9 cellular contexts compared by ENCODE assay signal in genomic region chr17:55356440-55357328, GRCh38.
DNase-seq lines count a peak whose midpoint lies in the region; ATAC-seq, FAIRE-seq and TF ChIP-seq lines count a peak whose summit lies in the region.
"Had no signal": no experiment of that assay in that cellular context is flagged by ENCODE, and none has a peak within 500 bp of the region (broad histone marks: within the 10 kb centered on the region; RNA-seq: fewer than 3 reads in every experiment).

No MANE protein-coding gene starts in this region.

- H3K79me2 ChIP-seq in H1 (ENCODE audit: control insufficient read depth in 1 of 2, insufficient read depth in 2 of 2, low read length in 2 of 2): no peaks in the 10 kb centered on the region

- H3K4me3 Mint-ChIP-seq in activated CD4-positive, alpha-beta memory T cell treated with anti-CD3 and anti-CD28 coated beads, Interleukin-2, amount 10 ng/mL, durations not matched to agents 7 days and 5 days: no peak overlapping the region
- no peak overlapping the region for H3K4me3 Mint-ChIP-seq in stimulated activated effector memory CD8-positive, alpha-beta T cell treated with anti-CD3 and anti-CD28 coated beads, Interleukin-12 subunit alpha, Interleukin-12 subunit beta, amount 100 ng/mL, for 72 hours

- H3K4me1 ChIP-seq in H1 (replicated peaks in 1 of 4; ENCODE audit: control insufficient read depth in 3 of 4, insufficient read depth in 4 of 4, low read length in 3 of 4): peaks cover 0 to 4% (median under 1%) of the 10 kb centered on the region in 4 experiments; a peak in 3 of 7 replicates

- no peak overlapping the region for H4K5ac ChIP-seq in H1 (ENCODE audit: insufficient read length, low read depth, low read length)

- TF ChIP-seq RAD21 in H1 (IDR thresholded peaks at IDR 0.05 in 1 of 2, conservative IDR thresholded peaks at IDR 0.05 in 1 of 2; ENCODE audit: low read depth in 2 of 2, low read length in 2 of 2): peak; percentile 84 to 90

- H3K4me1 Mint-ChIP-seq in activated CD4-positive, alpha-beta memory T cell treated with anti-CD3 and anti-CD28 coated beads, Interleukin-2, amount 10 ng/mL, durations not matched to agents 7 days and 5 days: peaks cover 2% of the 10 kb centered on the region
- H3K4me1 Mint-ChIP-seq in stimulated activated effector memory CD8-positive, alpha-beta T cell treated with anti-CD3 and anti-CD28 coated beads, Interleukin-12 subunit alpha, Interleukin-12 subunit beta, amount 100 ng/mL, for 72 hours: peaks cover 6% of the 10 kb centered on the region

- H2BK20ac ChIP-seq in H1 (ENCODE audit: low read length): no peak overlapping the region

- H4K8ac ChIP-seq in H1 (ENCODE audit: extremely low read depth, insufficient read depth, low read length): no peak overlapping the region

- H3K4ac ChIP-seq in H1 (replicated peaks; ENCODE audit: insufficient read length, low read depth, low read length): no peak overlapping the region

- peak overlapping the region; percentile 98 for H2AFZ ChIP-seq in H1 (ENCODE audit: low read length)

- no peaks in the 10 kb centered on the region for H4K20me1 ChIP-seq in H1 (replicated peaks in 1 of 2; ENCODE audit: control insufficient read depth in 1 of 2, insufficient read depth in 2 of 2, low read length in 2 of 2)

- no peak overlapping the region for H3K18ac ChIP-seq in H1 (ENCODE audit: extremely low read depth, low read length)

- peaks cover 0 to 5% of the 10 kb centered on the region in 2 experiments; a peak in 1 of 4 replicates for H3K9me3 ChIP-seq in H1 (ENCODE audit: insufficient read depth in 2 of 2, low read depth in 1 of 2, low read length in 1 of 2)

- no peak for TF ChIP-seq EP300 in H1 (IDR thresholded peaks at IDR 0.05; ENCODE audit: borderline replicate concordance in 1 of 2, low read depth in 2 of 2, low read length in 2 of 2)

- H2BK5ac ChIP-seq in H1 (ENCODE audit: low read depth, low read length): no peak overlapping the region

- peak; percentile 90 for ATAC-seq in GM21367 (IDR thresholded peaks at IDR 0.05; ENCODE audit: unreplicated experiment)
- ATAC-seq in stimulated activated effector memory CD8-positive, alpha-beta T cell treated with anti-CD3 and anti-CD28 coated beads, Interleukin-12 subunit alpha, Interleukin-12 subunit beta, amount 100 ng/mL, for 72 hours: peak; percentile 89

- POLR2A ChIA-PET in activated CD4-positive, alpha-beta memory T cell treated with anti-CD3 and anti-CD28 coated beads, Interleukin-2, amount 10 ng/mL, durations not matched to agents 7 days and 5 days (lab: Charles Lee): interaction anchor here (0.5 to 2.0 kb wide), 4 partner anchors 12 to 1079 kb away, joined by 3 to 7 read pairs (median 5); partner anchors contain the start of gene MMD
- POLR2A ChIA-PET in H1 (lab: Charles Lee; ENCODE audit: partially characterized antibody): no interaction called here

- peaks cover 9% of the 10 kb centered on the region for H3K36me3 Mint-ChIP-seq in activated CD4-positive, alpha-beta memory T cell treated with anti-CD3 and anti-CD28 coated beads, Interleukin-2, amount 10 ng/mL, durations not matched to agents 7 days and 5 days (ENCODE audit: low read depth)
- H3K36me3 Mint-ChIP-seq in stimulated activated effector memory CD8-positive, alpha-beta T cell treated with anti-CD3 and anti-CD28 coated beads, Interleukin-12 subunit alpha, Interleukin-12 subunit beta, amount 100 ng/mL, for 72 hours: no peaks in the 10 kb centered on the region

- H2BK120ac ChIP-seq in H1 (replicated peaks; ENCODE audit: low read depth, low read length): no peak overlapping the region

- no peaks in the 10 kb centered on the region for H3K36me3 ChIP-seq in H1 (ENCODE audit: control insufficient read depth in 2 of 4, insufficient read depth in 4 of 4, low read length in 3 of 4)

- no peak overlapping the region for H3K9ac ChIP-seq in H1 (replicated peaks in 1 of 4; ENCODE audit: extremely low read depth in 1 of 4, low read depth in 3 of 4, low read length in 3 of 4)

- no peaks in the 10 kb centered on the region for H3K79me1 ChIP-seq in H1 (ENCODE audit: low read depth, low read length)

- H3K27ac ChIP-seq in H1 (ENCODE audit: low read depth, low read length): no peak overlapping the region

- H2BK15ac ChIP-seq in H1 (ENCODE audit: low read length): no peak overlapping the region

- CTCF ChIA-PET in activated CD4-positive, alpha-beta memory T cell treated with anti-CD3 and anti-CD28 coated beads, Interleukin-2, amount 10 ng/mL, durations not matched to agents 7 days and 5 days (lab: Charles Lee): interaction anchor here (0.6 to 5.6 kb wide), 36 partner anchors 8 to 372 kb away, joined by 3 to 76 read pairs (median 4); partner anchors contain the start of gene SMIM36
- CTCF ChIA-PET in H1 (lab: Charles Lee; ENCODE audit: partially characterized antibody): interaction anchor here (0.6 to 6.0 kb wide), 44 partner anchors 10 to 473 kb away, joined by 3 to 40 read pairs (median 4); partner anchors contain the start of gene SMIM36

- H3K27me3 ChIP-seq in H1 (replicated peaks in 1 of 4; ENCODE audit: control insufficient read depth in 3 of 4, extremely low read depth in 1 of 4, insufficient read depth in 3 of 4, low read length in 3 of 4): no peaks in the 10 kb centered on the region; a peak in 1 of 7 replicates

- peak overlapping the region; percentile 12 to 43; a peak in 2 of 4 replicates for H3K4me2 ChIP-seq in H1 (ENCODE audit: insufficient read depth in 1 of 2, low read depth in 2 of 2, low read length in 2 of 2)

- no peak overlapping the region for H2BK12ac ChIP-seq in H1 (ENCODE audit: low read depth, low read length)

- H4K91ac ChIP-seq in H1 (replicated peaks; ENCODE audit: insufficient read length, low read length): no peak overlapping the region

- H3K23ac ChIP-seq in H1 (ENCODE audit: insufficient read length): no peak overlapping the region

- H3K27ac Mint-ChIP-seq in activated CD4-positive, alpha-beta memory T cell treated with anti-CD3 and anti-CD28 coated beads, Interleukin-2, amount 10 ng/mL, durations not matched to agents 7 days and 5 days: no peak overlapping the region
- H3K27ac Mint-ChIP-seq in stimulated activated effector memory CD8-positive, alpha-beta T cell treated with anti-CD3 and anti-CD28 coated beads, Interleukin-12 subunit alpha, Interleukin-12 subunit beta, amount 100 ng/mL, for 72 hours: no peak overlapping the region

- peaks cover 10% of the 10 kb centered on the region for H3K9me3 Mint-ChIP-seq in activated CD4-positive, alpha-beta memory T cell treated with anti-CD3 and anti-CD28 coated beads, Interleukin-2, amount 10 ng/mL, durations not matched to agents 7 days and 5 days
- peaks cover 6% of the 10 kb centered on the region for H3K9me3 Mint-ChIP-seq in stimulated activated effector memory CD8-positive, alpha-beta T cell treated with anti-CD3 and anti-CD28 coated beads, Interleukin-12 subunit alpha, Interleukin-12 subunit beta, amount 100 ng/mL, for 72 hours

- H2AK5ac ChIP-seq in H1 (ENCODE audit: low read depth, low read length): no peak overlapping the region

- H3K4me3 ChIP-seq in H1 (ENCODE audit: extremely low read depth in 1 of 4, insufficient read depth in 2 of 4, low read depth in 3 of 4, low read length in 4 of 4): no peak overlapping the region

- no peak for TF ChIP-seq POLR2A in H1 (IDR thresholded peaks at IDR 0.05; ENCODE audit: control extremely low read depth in 1 of 2, low read depth in 2 of 2, low read length in 2 of 2)

- H3K23me2 ChIP-seq in H1 (ENCODE audit: low read depth, low read length): no peaks in the 10 kb centered on the region

- peak; percentile 97 for FAIRE-seq in H1 (lab: Jason Lieb, UNC)
- FAIRE-seq: colon had no signal

- WGBS in H1 (ENCODE audit: extremely low coverage in 1 of 2, insufficient coverage in 1 of 2, insufficient read length in 1 of 2, insufficient replicate concordance in 2 of 2, low coverage in 1 of 2, low lambda C conversion rate in 2 of 2, missing lambda C conversion rate in 1 of 2), 2 experiments: 31% methylated on average over 3 of the region's 3 CpGs; no CpG with 5 or more reads in 1 of the 2 experiments

- H3K14ac ChIP-seq in H1 (ENCODE audit: insufficient read length): no peak overlapping the region

- peak in 2 of 3 experiments; percentile 76 to 92; a peak in 3 of 4 replicates for TF ChIP-seq CTCF in H1 (IDR thresholded peaks at IDR 0.05; ENCODE audit: control extremely low read depth in 1 of 3, insufficient read depth in 1 of 3, low read depth in 1 of 3, low read length in 3 of 3)

- DNase-seq in D341Med (ENCODE audit: low spot score): peak; percentile 81
- DNase-seq in HK-2 (ENCODE audit: unreplicated experiment): peak; percentile 64
- DNase-seq in NCI-H774 (lab: John Stamatoyannopoulos, UW): peak; percentile 77
- DNase-seq in activated CD4-positive, alpha-beta memory T cell treated with anti-CD3 and anti-CD28 coated beads, Interleukin-2, amount 10 ng/mL, durations not matched to agents 7 days and 5 days: peak; percentile 78
- DNase-seq in H1 (ENCODE audit: low read depth in 1 of 2, low spot score in 2 of 2): peak; percentile 51 to 84
- DNase-seq in middle frontal gyrus (ENCODE audit: extremely low spot score, low spot score): peak; percentile 52
- DNase-seq in stimulated activated effector memory CD8-positive, alpha-beta T cell treated with anti-CD3 and anti-CD28 coated beads, Interleukin-12 subunit alpha, Interleukin-12 subunit beta, amount 100 ng/mL, for 72 hours (ENCODE audit: low spot score in 2 of 2): peak; percentile 55 to 81

- no peak overlapping the region for H3K56ac ChIP-seq in H1 (replicated peaks; ENCODE audit: insufficient read length, low read depth, low read length)

- peaks cover 15% of the 10 kb centered on the region for H3K27me3 Mint-ChIP-seq in activated CD4-positive, alpha-beta memory T cell treated with anti-CD3 and anti-CD28 coated beads, Interleukin-2, amount 10 ng/mL, durations not matched to agents 7 days and 5 days

TF ChIP-seq in H1, 55 proteins besides CTCF, POLR2A, EP300 and RAD21 (continues in another document):
- TF ChIP-seq PHF8 (conservative IDR thresholded peaks at IDR 0.05; ENCODE audit: low read depth, low read length) (no peak), ATF2 (IDR thresholded peaks at IDR 0.05; ENCODE audit: low read length) (0 out of 2 replicates have a peak, but pooled peaks have one; percentile 33), RNF2 (IDR thresholded peaks at IDR 0.05; ENCODE audit: borderline replicate concordance, low read depth, low read length, missing control alignments, poor library complexity, severe bottlenecking) (no peak), POLR2AphosphoS5 (IDR thresholded peaks at IDR 0.05; ENCODE audit: low read depth, low read length) (no peak), KDM4A (IDR thresholded peaks at IDR 0.05; ENCODE audit: low read depth, low read length, severe bottlenecking) (no peak)
